Comparison of ENCODE assay signal across 9 cellular contexts in genomic region chr7:153193144-153193595, GRCh38.
DNase-seq lines count a peak whose midpoint lies in the region; ATAC-seq and TF ChIP-seq lines count a peak whose summit lies in the region.
"Had no signal": no experiment of that assay in that cellular context is flagged by ENCODE, and none has a peak within 500 bp of the region (broad histone marks: within the 10 kb centered on the region; RNA-seq: fewer than 3 reads in every experiment).

No MANE protein-coding gene starts in this region.

- peaks cover 5% of the 10 kb centered on the region for H3K27me3 Mint-ChIP-seq in endothelial cell (ENCODE audit: unreplicated experiment)
- H3K27me3 Mint-ChIP-seq in activated T-helper 1 cell treated with anti-CD3 and anti-CD28 coated beads, Interleukin-12 subunit alpha, Interleukin-12 subunit beta, Interleukin-2, Interleukin-4 antibody, amounts not matched to agents 30 ng/mL and 10 ng/mL and 1 ng/mL, durations not matched to agents 14 hours and 24 hours and 36 hours (ENCODE audit: insufficient read depth) = no peaks in the 10 kb centered on the region
- H3K27me3 Mint-ChIP-seq: naive B cell had no signal

- H3K4me1 Mint-ChIP-seq in endothelial cell (ENCODE audit: unreplicated experiment) = no peaks in the 10 kb centered on the region
- no peaks in the 10 kb centered on the region for H3K4me1 Mint-ChIP-seq in activated T-helper 1 cell treated with anti-CD3 and anti-CD28 coated beads, Interleukin-12 subunit alpha, Interleukin-12 subunit beta, Interleukin-2, Interleukin-4 antibody, amounts not matched to agents 30 ng/mL and 10 ng/mL and 1 ng/mL, durations not matched to agents 14 hours and 24 hours and 36 hours (ENCODE audit: low read depth)
- H3K4me1 Mint-ChIP-seq: naive B cell had no signal

- DNase-seq in COLO829 (ENCODE audit: low spot score) = peak; percentile 6
- DNase-seq in NCI-H2029 (lab: John Stamatoyannopoulos, UW) = peak; percentile 42
- peak; percentile 71 for DNase-seq in endothelial cell (ENCODE audit: low spot score)
- DNase-seq in pons (ENCODE audit: low spot score) = peak; percentile 10
- no peak for DNase-seq in NCI-H1694 treated with DMSO at 0.1 percent for 48 hours (lab: John Stamatoyannopoulos, UW)
- DNase-seq in activated T-helper 1 cell treated with anti-CD3 and anti-CD28 coated beads, Interleukin-12 subunit alpha, Interleukin-12 subunit beta, Interleukin-2, Interleukin-4 antibody, amounts not matched to agents 30 ng/mL and 10 ng/mL and 1 ng/mL, durations not matched to agents 14 hours and 24 hours and 36 hours (ENCODE audit: low spot score) = no peak
- no peak for DNase-seq in DMS79 (lab: John Stamatoyannopoulos, UW)
- DNase-seq: naive B cell had no signal

- no peak overlapping the region for H3K4me3 Mint-ChIP-seq in endothelial cell (ENCODE audit: unreplicated experiment)
- H3K4me3 Mint-ChIP-seq in activated T-helper 1 cell treated with anti-CD3 and anti-CD28 coated beads, Interleukin-12 subunit alpha, Interleukin-12 subunit beta, Interleukin-2, Interleukin-4 antibody, amounts not matched to agents 30 ng/mL and 10 ng/mL and 1 ng/mL, durations not matched to agents 14 hours and 24 hours and 36 hours = no peak overlapping the region
- H3K4me3 Mint-ChIP-seq: naive B cell had no signal

- intact Hi-C loops in activated T-helper 1 cell treated with anti-CD3 and anti-CD28 coated beads, Interleukin-12 subunit alpha, Interleukin-12 subunit beta, Interleukin-2, Interleukin-4 antibody, amounts not matched to agents 30 ng/mL and 10 ng/mL and 1 ng/mL, durations not matched to agents 14 hours and 24 hours and 36 hours (cut with micrococcal nuclease) = no loop called here

- no peaks in the 10 kb centered on the region for H3K9me3 Mint-ChIP-seq in endothelial cell (ENCODE audit: unreplicated experiment)
- H3K9me3 Mint-ChIP-seq in activated T-helper 1 cell treated with anti-CD3 and anti-CD28 coated beads, Interleukin-12 subunit alpha, Interleukin-12 subunit beta, Interleukin-2, Interleukin-4 antibody, amounts not matched to agents 30 ng/mL and 10 ng/mL and 1 ng/mL, durations not matched to agents 14 hours and 24 hours and 36 hours = peaks cover 8% of the 10 kb centered on the region

- ATAC-seq in GM19463 (IDR thresholded peaks at IDR 0.05; ENCODE audit: unreplicated experiment) = peak; percentile 59

- no peak overlapping the region for H3K27ac Mint-ChIP-seq in endothelial cell (ENCODE audit: unreplicated experiment)
- no peak overlapping the region for H3K27ac Mint-ChIP-seq in activated T-helper 1 cell treated with anti-CD3 and anti-CD28 coated beads, Interleukin-12 subunit alpha, Interleukin-12 subunit beta, Interleukin-2, Interleukin-4 antibody, amounts not matched to agents 30 ng/mL and 10 ng/mL and 1 ng/mL, durations not matched to agents 14 hours and 24 hours and 36 hours
- H3K27ac Mint-ChIP-seq: naive B cell had no signal

- TF ChIP-seq CTCF in endothelial cell (IDR thresholded peaks at IDR 0.05; ENCODE audit: unreplicated experiment) = peak; percentile 65

- H3K36me3 Mint-ChIP-seq in endothelial cell (ENCODE audit: low read depth, unreplicated experiment) = no peaks in the 10 kb centered on the region
- H3K36me3 Mint-ChIP-seq in activated T-helper 1 cell treated with anti-CD3 and anti-CD28 coated beads, Interleukin-12 subunit alpha, Interleukin-12 subunit beta, Interleukin-2, Interleukin-4 antibody, amounts not matched to agents 30 ng/mL and 10 ng/mL and 1 ng/mL, durations not matched to agents 14 hours and 24 hours and 36 hours (ENCODE audit: low read depth) = no peaks in the 10 kb centered on the region
- H3K36me3 Mint-ChIP-seq: naive B cell had no signal

Comparison
In these comparisons a context has a peak if more than half of its experiments do, and no peak if none do; other contexts are left out.
1. DNase-seq: peak in COLO829 (single experiment), NCI-H2029 (single experiment), endothelial cell (single experiment) and pons (single experiment); none in NCI-H1694 treated with DMSO at 0.1 percent for 48 hours (single experiment), activated T-helper 1 cell treated with anti-CD3 and anti-CD28 coated beads, Interleukin-12 subunit alpha, Interleukin-12 subunit beta, Interleukin-2, Interleukin-4 antibody, amounts not matched to agents 30 ng/mL and 10 ng/mL and 1 ng/mL, durations not matched to agents 14 hours and 24 hours and 36 hours (single experiment) and DMS79 (single experiment).